Comparison of ENCODE assay signal across 8 cellular contexts in genomic region chr1:36650200-36651065, GRCh38.
DNase-seq lines count a peak whose midpoint lies in the region; ATAC-seq and TF ChIP-seq lines count a peak whose summit lies in the region.

No MANE protein-coding gene starts in this region.

- ATAC-seq in GM19463 (IDR thresholded peaks at IDR 0.05; ENCODE audit: unreplicated experiment) (no peak), GM21619 (IDR thresholded peaks at IDR 0.05; ENCODE audit: unreplicated experiment) (no peak)

- no peaks in the 10 kb centered on the region for H3K36me3 ChIP-seq in breast epithelium

- DNase-seq in NCI-H1694 (lab: John Stamatoyannopoulos, UW) (peak; percentile 72), breast epithelium (ENCODE audit: low spot score in 2 of 2) (peak; percentile 50 to 68), islet precursor cell (peak; percentile 77)
- peak; percentile 72 to 83 for DNase-seq in stimulated activated CD4-positive, alpha-beta T cell treated with anti-CD3 and anti-CD28 coated beads, Interleukin-2, amount 100 ng/mL, for 24 hours

- H3K27ac ChIP-seq in VCaP (no peak overlapping the region), breast epithelium (no peak overlapping the region)

- TF ChIP-seq POLR2A in breast epithelium (IDR thresholded peaks at IDR 0.05): no peak

- intact Hi-C loops in breast epithelium (cut with DNase I; ENCODE audit: low total_unique reads): no loop called here

- peaks cover 0 to 12% of the 10 kb centered on the region in 2 donors for H3K27me3 ChIP-seq in breast epithelium

- TF ChIP-seq CTCF in GM12873 (IDR thresholded peaks at IDR 0.05; ENCODE audit: insufficient read depth, low read depth, low read length, missing control alignments) (peak; percentile 95), VCaP (conservative IDR thresholded peaks at IDR 0.05) (peak; percentile 90), breast epithelium (IDR thresholded peaks at IDR 0.05) (peak; percentile 45 to 77 (median 76))

- no peaks in the 10 kb centered on the region for H3K9me3 ChIP-seq in breast epithelium

- peaks cover 0 to 5% of the 10 kb centered on the region in 2 donors for H3K4me1 ChIP-seq in breast epithelium

- H3K4me3 ChIP-seq in breast epithelium: no peak overlapping the region
